ENCODE assay signal across 24 cellular contexts in genomic region chr5:1840741-1841521, GRCh38. TPM values are rescaled to one million over a fixed set of nuclear protein-coding genes. Genes with fewer than 3 reads are reported as not detected.
A peak's percentile ranks its signal among the peaks of the same experiment; 100 is the strongest.
DNase-seq lines count a peak whose midpoint lies in the region; ATAC-seq and TF ChIP-seq lines count a peak whose summit lies in the region.
"Had no signal": no experiment of that assay in that cellular context is flagged by ENCODE, and none has a peak within 500 bp of the region (broad histone marks: within the 10 kb centered on the region; RNA-seq: fewer than 3 reads in every experiment).

No MANE protein-coding gene starts in this region.

- no peak overlapping the region for H4K8ac ChIP-seq in mesendoderm (ENCODE audit: low read depth, low read length)

- H3K56ac ChIP-seq in mesendoderm (ENCODE audit: low read length): no peak overlapping the region

- H2AK5ac ChIP-seq in mesendoderm (ENCODE audit: low read length): no peak overlapping the region

- peaks cover 25% of the 10 kb centered on the region for H3K27me3 ChIP-seq in BLaER1
- no peaks in the 10 kb centered on the region for H3K27me3 ChIP-seq in Panc1 (ENCODE audit: control insufficient read depth, insufficient read depth, low read length)
- peaks cover 0 to 18% (median 5%) of the 10 kb centered on the region in 9 donors for H3K27me3 ChIP-seq in heart left ventricle
- no peaks in the 10 kb centered on the region for H3K27me3 ChIP-seq in mesendoderm (ENCODE audit: insufficient read depth, low read length, poor library complexity)
- H3K27me3 ChIP-seq: testis had no signal

- TF ChIP-seq CTCF in Panc1 (IDR thresholded peaks at IDR 0.05): no peak
- TF ChIP-seq CTCF in heart left ventricle (IDR thresholded peaks at IDR 0.05): no peak

- no peak overlapping the region for H3K4ac ChIP-seq in mesendoderm (ENCODE audit: low read depth, low read length)

- no peak overlapping the region for H3K18ac ChIP-seq in mesendoderm (ENCODE audit: low read length)

- H3K4me3 ChIP-seq in BLaER1: no peak overlapping the region
- no peak overlapping the region for H3K4me3 ChIP-seq in Panc1 (ENCODE audit: low read depth in 2 of 2, low read length in 2 of 2)
- no peak overlapping the region for H3K4me3 ChIP-seq in heart left ventricle
- no peak overlapping the region for H3K4me3 ChIP-seq in mesendoderm (ENCODE audit: low read length)
- H3K4me3 ChIP-seq: PC-9, SK-N-MC, testis had no signal

- CTCF ChIA-PET in Panc1 (lab: Charles Lee): no interaction called here

- no peaks in the 10 kb centered on the region for H3K79me2 ChIP-seq in mesendoderm (ENCODE audit: control insufficient read depth, insufficient read depth, low read length)

- peaks cover 38% of the 10 kb centered on the region for H3K4me1 ChIP-seq in BLaER1
- no peaks in the 10 kb centered on the region for H3K4me1 ChIP-seq in Panc1 (ENCODE audit: control insufficient read depth, insufficient read depth, low read length)
- peaks cover 0 to 24% (median 4%) of the 10 kb centered on the region in 12 donors for H3K4me1 ChIP-seq in heart left ventricle
- H3K4me1 ChIP-seq in mesendoderm (ENCODE audit: control insufficient read depth, low read depth, low read length): no peaks in the 10 kb centered on the region
- H3K4me1 ChIP-seq: testis had no signal

- no peak overlapping the region for H2BK5ac ChIP-seq in mesendoderm (ENCODE audit: low read length)

- no peak overlapping the region for H2BK120ac ChIP-seq in mesendoderm (ENCODE audit: low read depth, low read length)

- H3K36me3 ChIP-seq in BLaER1 (no peaks in the 10 kb centered on the region), Panc1 (ENCODE audit: control insufficient read depth, insufficient read depth, low read length) (no peaks in the 10 kb centered on the region), heart left ventricle (no peaks in the 10 kb centered on the region), mesendoderm (ENCODE audit: control insufficient read depth, insufficient read depth, low read length) (no peaks in the 10 kb centered on the region)

- no TSS peak for BruUV-seq in Panc1 (replicated peaks; lab: Mats Ljungman, UMichigan)

- H3K79me1 ChIP-seq in mesendoderm (ENCODE audit: low read length): no peaks in the 10 kb centered on the region

- intact Hi-C loops in Panc1 (cut with micrococcal nuclease; ENCODE audit: unreplicated experiment): no loop called here
- intact Hi-C loops in heart left ventricle (cut with DNase I): no loop called here

- no peak for TF ChIP-seq POLR2A in heart left ventricle (IDR thresholded peaks at IDR 0.05)

- H3K23ac ChIP-seq in mesendoderm (ENCODE audit: low read length): no peak overlapping the region

- H4K5ac ChIP-seq in mesendoderm (ENCODE audit: low read length): no peak overlapping the region

- no peak overlapping the region for H3K27ac ChIP-seq in BLaER1
- H3K27ac ChIP-seq in Panc1 (ENCODE audit: low read length): no peak overlapping the region
- peak overlapping the region in 11 of 12 donors; percentile 4 to 80 (median 65) for H3K27ac ChIP-seq in heart left ventricle
- no peak overlapping the region for H3K27ac ChIP-seq in mesendoderm (ENCODE audit: low read depth, low read length)
- H3K27ac ChIP-seq: PC-9, SK-N-MC, testis had no signal

- H3K9me3 ChIP-seq in BLaER1 (no peaks in the 10 kb centered on the region), Panc1 (ENCODE audit: control insufficient read depth, insufficient read depth, low read depth, low read length) (no peaks in the 10 kb centered on the region), heart left ventricle (no peaks in the 10 kb centered on the region)
- H3K9me3 ChIP-seq: testis had no signal

- WGBS in heart left ventricle, 4 donors: 25 to 44% (median 27%) methylated on average over 12 to 31 of the region's 31 CpGs
- no CpG with 5 or more reads among the region's 31 CpGs for WGBS in mesendoderm (ENCODE audit: extremely low coverage, insufficient coverage, low lambda C conversion rate)

- no peak overlapping the region for H2BK15ac ChIP-seq in mesendoderm (replicated peaks; ENCODE audit: low read depth)

- H3K4me2 ChIP-seq in BLaER1 (peak overlapping the region; percentile 57), mesendoderm (ENCODE audit: low read length) (no peak overlapping the region)
- H3K4me2 ChIP-seq: PC-9 had no signal

- DNase-seq in Panc1 (ENCODE audit: low read depth, low spot score) (no peak), heart left ventricle (peak in 4 of 5 donors; percentile 45 to 80 (median 58)), mesendoderm (peak; percentile 15), NCI-H226 (no peak)
- DNase-seq: ACHN; activated CD8-positive, alpha-beta memory T cell treated with anti-CD3 and anti-CD28 coated beads for 24 hours; CD4-positive, alpha-beta T cell; DMS79; NCI-H1105 treated with DMSO at 0.1 percent for 48 hours; NCI-H774; PC-9; stimulated activated CD4-positive, alpha-beta T cell treated with anti-CD3 and anti-CD28 coated beads, Interleukin-15, amount 100 ng/mL, for 24 hours; T-helper 9 cell; testis had no signal

- in situ Hi-C loops in Panc1 (cut with HindIII; ENCODE audit: low pct_unique_long_range_greater_than_20kb, low sequenced_read_pairs): no loop called here

- H4K20me1 ChIP-seq in BLaER1: no peaks in the 10 kb centered on the region

- H3K9ac ChIP-seq in BLaER1: no peak overlapping the region
- H3K9ac ChIP-seq in mesendoderm (ENCODE audit: low read length): no peak overlapping the region

- ATAC-seq in Panc1: peak; percentile 56; the same call in 1 of the 2 replicates
- peak; percentile 76 to 89 (median 88) for ATAC-seq in heart left ventricle
- no peak for ATAC-seq in GM18517 (IDR thresholded peaks at IDR 0.05; ENCODE audit: unreplicated experiment)
- no peak for ATAC-seq in HG02870 (IDR thresholded peaks at IDR 0.05; ENCODE audit: unreplicated experiment)
- no peak for ATAC-seq in HG03469 (IDR thresholded peaks at IDR 0.05; ENCODE audit: unreplicated experiment)
- ATAC-seq: activated CD4-positive, CD25-positive, alpha-beta regulatory T cell treated with anti-CD3 and anti-CD28 coated beads, Interleukin-2, amount 50 U/mL, for 24 hours had no signal

- POLR2A ChIA-PET in Panc1 (lab: Charles Lee): no interaction called here

RNA-seq across cellular contexts. Expression of gene NDUFS6, which starts 39.7 kb away (rescaled TPM):
- total RNA-seq in Panc1 (2021; ENCODE audit: unreplicated experiment): 70.6 TPM
- 299 TPM for polyA plus RNA-seq in Panc1 (2012; ENCODE audit: insufficient read length)
- 100 to 1,000 TPM in 3 of 9 donors, 10 to 100 TPM in 6; 55.9 to 245 (median 87.1) TPM for total RNA-seq in heart left ventricle
- polyA plus RNA-seq in heart left ventricle: 100 to 1,000 TPM; 147 to 311 TPM
- 176 TPM for polyA plus RNA-seq in mesendoderm (2013, experiment 1 of 2)
- polyA plus RNA-seq in mesendoderm (2013, experiment 2 of 2): 172 TPM

RNA-seq across cellular contexts. Expression of gene MRPL36, which starts 41.3 kb away (rescaled TPM):
- total RNA-seq in Panc1 (2021; ENCODE audit: unreplicated experiment) (79.9 TPM), heart left ventricle (10 to 100 TPM; 45.6 to 77.6 (median 55.3) TPM)
- polyA plus RNA-seq in Panc1 (2012; ENCODE audit: insufficient read length): 79.2 TPM
- polyA plus RNA-seq in heart left ventricle: 100 to 1,000 TPM in 1 of 2 donors, 10 to 100 TPM in 1; 88.8 to 107 TPM
- 90.2 TPM for polyA plus RNA-seq in mesendoderm (2013, experiment 1 of 2)
- 88.1 TPM for polyA plus RNA-seq in mesendoderm (2013, experiment 2 of 2)

RNA-seq across cellular contexts. Expression of gene IRX4, which starts 41.8 kb away (rescaled TPM):
- 0.18 TPM for total RNA-seq in Panc1 (2021; ENCODE audit: unreplicated experiment)
- 0.47 TPM for polyA plus RNA-seq in Panc1 (2012; ENCODE audit: insufficient read length)
- total RNA-seq in heart left ventricle: 10 to 100 TPM in 8 of 9 donors, 1 to 10 TPM in 1; 8.6 to 32.3 (median 17.4) TPM
- 10 to 100 TPM in 1 of 2 donors, 1 to 10 TPM in 1; 9.7 to 13.1 TPM for polyA plus RNA-seq in heart left ventricle
- 0.51 TPM for polyA plus RNA-seq in mesendoderm (2013, experiment 1 of 2)
- 0.48 TPM for polyA plus RNA-seq in mesendoderm (2013, experiment 2 of 2)
- total RNA-seq: CD4-positive, alpha-beta T cell; HT-29; LHCN-M2; natural killer cell treated with Interleukin-12 subunit alpha and Interleukin-12 subunit beta and Interleukin-15 and Interleukin-18, amount 100 ng/mL, for 72 hours; PC-9; renal cortical epithelial cell had no signal

Comparison
In these comparisons a context has a peak if more than half of its experiments do, and no peak if none do; other contexts are left out.
1. H3K27ac ChIP-seq: peak in heart left ventricle (11 of 12); none in BLaER1 (single experiment), Panc1 (single experiment) and mesendoderm (single experiment).
2. ATAC-seq: peak in Panc1 (single experiment) and heart left ventricle (4 of 4); none in GM18517 (single experiment), HG02870 (single experiment) and HG03469 (single experiment).
3. DNase-seq: peak in heart left ventricle (4 of 5) and mesendoderm (single experiment); none in Panc1 (single experiment) and NCI-H226 (single experiment).